In genomic region chr7:122748195-122748594, GRCh38 we compare ENCODE assay signal across 17 cellular contexts. TPM values are rescaled to one million over a fixed set of nuclear protein-coding genes. Genes with fewer than 3 reads are reported as not detected.
DNase-seq lines count a peak whose midpoint lies in the region; ATAC-seq, FAIRE-seq and TF ChIP-seq lines count a peak whose summit lies in the region.
"Had no signal": no experiment of that assay in that cellular context is flagged by ENCODE, and none has a peak within 500 bp of the region (broad histone marks: within the 10 kb centered on the region; RNA-seq: fewer than 3 reads in every experiment).

No MANE protein-coding gene starts in this region.

- DNase-seq in Ammon's horn (ENCODE audit: low spot score): peak; percentile 36
- peak; percentile 79 for DNase-seq in NCI-H2171 treated with DMSO at 0.1 percent for 48 hours (lab: John Stamatoyannopoulos, UW)
- peak; percentile 86 for DNase-seq in cerebellar cortex (ENCODE audit: low spot score)
- DNase-seq in middle frontal gyrus (ENCODE audit: extremely low spot score, low spot score): peak; percentile 36
- DNase-seq in activated T-helper 1 cell treated with anti-CD3 and anti-CD28 coated beads, Interleukin-12 subunit alpha, Interleukin-12 subunit beta, Interleukin-2, Interleukin-4 antibody, amounts not matched to agents 30 ng/mL and 10 ng/mL and 1 ng/mL, durations not matched to agents 14 hours and 24 hours and 36 hours (ENCODE audit: low spot score): no peak
- no peak for DNase-seq in left lung
- no peak for DNase-seq in urothelium cell line (ENCODE audit: low spot score)
- DNase-seq in pons (ENCODE audit: low spot score): no peak
- DNase-seq: CD4-positive, CD25-positive, alpha-beta regulatory T cell; DMS 273 treated with DMSO at 0.1 percent for 48 hours; GOT3; H9 had no signal

- H3K36me3 Mint-ChIP-seq in activated T-helper 1 cell treated with anti-CD3 and anti-CD28 coated beads, Interleukin-12 subunit alpha, Interleukin-12 subunit beta, Interleukin-2, Interleukin-4 antibody, amounts not matched to agents 30 ng/mL and 10 ng/mL and 1 ng/mL, durations not matched to agents 14 hours and 24 hours and 36 hours (ENCODE audit: low read depth): no peaks in the 10 kb centered on the region
- H3K36me3 Mint-ChIP-seq: CD4-positive, CD25-positive, alpha-beta regulatory T cell had no signal

- no peaks in the 10 kb centered on the region for H3K4me1 ChIP-seq in left lung
- H3K4me1 ChIP-seq: BLaER1 treated with 17β-estradiol and CSF1 and Interleukin-3, amounts not matched to agents 10 nM and 100 nM had no signal

- H3K27me3 Mint-ChIP-seq in activated T-helper 1 cell treated with anti-CD3 and anti-CD28 coated beads, Interleukin-12 subunit alpha, Interleukin-12 subunit beta, Interleukin-2, Interleukin-4 antibody, amounts not matched to agents 30 ng/mL and 10 ng/mL and 1 ng/mL, durations not matched to agents 14 hours and 24 hours and 36 hours (ENCODE audit: insufficient read depth): no peaks in the 10 kb centered on the region
- H3K27me3 Mint-ChIP-seq: CD4-positive, CD25-positive, alpha-beta regulatory T cell had no signal

- H3K36me3 ChIP-seq in left lung: no peaks in the 10 kb centered on the region
- H3K36me3 ChIP-seq: BLaER1 treated with 17β-estradiol and CSF1 and Interleukin-3, amounts not matched to agents 10 nM and 100 nM had no signal

- H3K27me3 ChIP-seq in left lung: no peaks in the 10 kb centered on the region
- H3K27me3 ChIP-seq: BLaER1 treated with 17β-estradiol and CSF1 and Interleukin-3, amounts not matched to agents 10 nM and 100 nM had no signal

- H3K27ac Mint-ChIP-seq in activated T-helper 1 cell treated with anti-CD3 and anti-CD28 coated beads, Interleukin-12 subunit alpha, Interleukin-12 subunit beta, Interleukin-2, Interleukin-4 antibody, amounts not matched to agents 30 ng/mL and 10 ng/mL and 1 ng/mL, durations not matched to agents 14 hours and 24 hours and 36 hours: no peak overlapping the region
- H3K27ac Mint-ChIP-seq: CD4-positive, CD25-positive, alpha-beta regulatory T cell; H9 had no signal

- no peak overlapping the region for H3K4me3 Mint-ChIP-seq in activated T-helper 1 cell treated with anti-CD3 and anti-CD28 coated beads, Interleukin-12 subunit alpha, Interleukin-12 subunit beta, Interleukin-2, Interleukin-4 antibody, amounts not matched to agents 30 ng/mL and 10 ng/mL and 1 ng/mL, durations not matched to agents 14 hours and 24 hours and 36 hours
- H3K4me3 Mint-ChIP-seq: CD4-positive, CD25-positive, alpha-beta regulatory T cell; H9 had no signal

- H3K9me3 ChIP-seq in left lung: no peaks in the 10 kb centered on the region
- H3K9me3 ChIP-seq: BLaER1 treated with 17β-estradiol and CSF1 and Interleukin-3, amounts not matched to agents 10 nM and 100 nM had no signal

- intact Hi-C loops in activated T-helper 1 cell treated with anti-CD3 and anti-CD28 coated beads, Interleukin-12 subunit alpha, Interleukin-12 subunit beta, Interleukin-2, Interleukin-4 antibody, amounts not matched to agents 30 ng/mL and 10 ng/mL and 1 ng/mL, durations not matched to agents 14 hours and 24 hours and 36 hours (cut with micrococcal nuclease): no loop called here
- intact Hi-C loops in left lung (cut with DNase I): no loop called here

- no peak overlapping the region for H3K4me3 ChIP-seq in left lung
- H3K4me3 ChIP-seq: BLaER1 treated with 17β-estradiol and CSF1 and Interleukin-3, amounts not matched to agents 10 nM and 100 nM; GM12878 had no signal

- FAIRE-seq in urothelium cell line (lab: Jason Lieb, UNC): no peak
- FAIRE-seq: GM12878, GM18507 had no signal

- H3K9me3 Mint-ChIP-seq in activated T-helper 1 cell treated with anti-CD3 and anti-CD28 coated beads, Interleukin-12 subunit alpha, Interleukin-12 subunit beta, Interleukin-2, Interleukin-4 antibody, amounts not matched to agents 30 ng/mL and 10 ng/mL and 1 ng/mL, durations not matched to agents 14 hours and 24 hours and 36 hours: no peaks in the 10 kb centered on the region
- H3K9me3 Mint-ChIP-seq: H9 had no signal

- H3K27ac ChIP-seq in left lung: no peak overlapping the region
- H3K27ac ChIP-seq: 22Rv1; BLaER1 treated with 17β-estradiol and CSF1 and Interleukin-3, amounts not matched to agents 10 nM and 100 nM had no signal

- no peak for ATAC-seq in left lung
- ATAC-seq: GM12878 had no signal

- no peak for TF ChIP-seq CTCF in left lung (IDR thresholded peaks at IDR 0.05)

- H3K4me1 Mint-ChIP-seq in activated T-helper 1 cell treated with anti-CD3 and anti-CD28 coated beads, Interleukin-12 subunit alpha, Interleukin-12 subunit beta, Interleukin-2, Interleukin-4 antibody, amounts not matched to agents 30 ng/mL and 10 ng/mL and 1 ng/mL, durations not matched to agents 14 hours and 24 hours and 36 hours (ENCODE audit: low read depth): no peaks in the 10 kb centered on the region
- H3K4me1 Mint-ChIP-seq: CD4-positive, CD25-positive, alpha-beta regulatory T cell had no signal

RNA-seq across cellular contexts. Expression of gene RNF148, which starts 45.5 kb away (rescaled TPM):
- not detected in 2 replicates for total RNA-seq in activated T-helper 1 cell treated with anti-CD3 and anti-CD28 coated beads, Interleukin-12 subunit alpha, Interleukin-12 subunit beta, Interleukin-2, Interleukin-4 antibody, amounts not matched to agents 30 ng/mL and 10 ng/mL and 1 ng/mL, durations not matched to agents 14 hours and 24 hours and 36 hours
- total RNA-seq in left lung: 1 to 10 TPM; 1.4 to 2.1 TPM
- total RNA-seq: CD4-positive, CD25-positive, alpha-beta regulatory T cell; Daoy had no signal

RNA-seq across cellular contexts. Expression of gene RNF133, which starts 49.3 kb away (rescaled TPM):
- total RNA-seq in activated T-helper 1 cell treated with anti-CD3 and anti-CD28 coated beads, Interleukin-12 subunit alpha, Interleukin-12 subunit beta, Interleukin-2, Interleukin-4 antibody, amounts not matched to agents 30 ng/mL and 10 ng/mL and 1 ng/mL, durations not matched to agents 14 hours and 24 hours and 36 hours: not detected in 2 replicates
- total RNA-seq in left lung: 1 to 10 TPM; 1.2 to 1.6 TPM
- total RNA-seq: CD4-positive, CD25-positive, alpha-beta regulatory T cell; Daoy; GM12878 had no signal

Comparison
In these comparisons a context has a peak if more than half of its experiments do, and no peak if none do; other contexts are left out.
1. DNase-seq: peak in Ammon's horn (single experiment), NCI-H2171 treated with DMSO at 0.1 percent for 48 hours (single experiment), cerebellar cortex (single experiment) and middle frontal gyrus (single experiment); none in activated T-helper 1 cell treated with anti-CD3 and anti-CD28 coated beads, Interleukin-12 subunit alpha, Interleukin-12 subunit beta, Interleukin-2, Interleukin-4 antibody, amounts not matched to agents 30 ng/mL and 10 ng/mL and 1 ng/mL, durations not matched to agents 14 hours and 24 hours and 36 hours (single experiment), left lung (0 of 2), urothelium cell line (single experiment) and pons (single experiment).